ENCODE assay signal across 9 cellular contexts in genomic region chr2:234483568-234484251, GRCh38. TPM values are rescaled to one million over a fixed set of nuclear protein-coding genes. Genes with fewer than 3 reads are reported as not detected.
DNase-seq lines count a peak whose midpoint lies in the region; ATAC-seq and TF ChIP-seq lines count a peak whose summit lies in the region.
"Had no signal": no experiment of that assay in that cellular context is flagged by ENCODE, and none has a peak within 500 bp of the region (broad histone marks: within the 10 kb centered on the region; RNA-seq: fewer than 3 reads in every experiment).

No MANE protein-coding gene starts in this region.

- peak; percentile 10 for TF ChIP-seq CTCF in epithelial cell of esophagus (IDR thresholded peaks at IDR 0.05; ENCODE audit: insufficient read depth, low read depth, low read length, missing control alignments)
- TF ChIP-seq CTCF in hepatocyte (IDR thresholded peaks at IDR 0.05; ENCODE audit: poor library complexity): no peak

- CTCF ChIA-PET in activated CD4-positive, alpha-beta T cell treated with anti-CD3 and anti-CD28 coated beads, Interleukin-2, amount 10 ng/mL, durations not matched to agents 7 days and 5 days (lab: Charles Lee): interaction anchor here (0.8 to 2.1 kb wide), 14 partner anchors 9 to 194 kb away, joined by 3 to 12 read pairs (median 4); no protein-coding TSS in a partner anchor

- H2AFZ ChIP-seq in hepatocyte: no peak overlapping the region

- H3K4me2 ChIP-seq in hepatocyte: no peak overlapping the region

- H3K9me3 Mint-ChIP-seq in activated CD4-positive, alpha-beta T cell treated with anti-CD3 and anti-CD28 coated beads, Interleukin-2, amount 10 ng/mL, durations not matched to agents 7 days and 5 days: peaks cover 11% of the 10 kb centered on the region

- no peak overlapping the region for H3K4me3 ChIP-seq in epithelial cell of esophagus (ENCODE audit: low read length)
- H3K4me3 ChIP-seq in hepatocyte: no peak overlapping the region
- H3K4me3 ChIP-seq: body of pancreas had no signal

- no peaks in the 10 kb centered on the region for H3K27me3 Mint-ChIP-seq in activated CD4-positive, alpha-beta T cell treated with anti-CD3 and anti-CD28 coated beads, Interleukin-2, amount 10 ng/mL, durations not matched to agents 7 days and 5 days

- no peaks in the 10 kb centered on the region for H3K4me1 ChIP-seq in hepatocyte (ENCODE audit: insufficient read depth)
- H3K4me1 ChIP-seq: body of pancreas had no signal

- H3K27ac ChIP-seq in hepatocyte: no peak overlapping the region
- H3K27ac ChIP-seq: body of pancreas had no signal

- no peaks in the 10 kb centered on the region for H3K9me2 ChIP-seq in hepatocyte (replicated peaks; ENCODE audit: insufficient read depth)

- DNase-seq in NCI-H2029 (lab: John Stamatoyannopoulos, UW): peak; percentile 23
- no peak for DNase-seq in NCI-H2029 treated with DMSO at 0.1 percent for 48 hours (lab: John Stamatoyannopoulos, UW)
- DNase-seq in activated CD4-positive, alpha-beta T cell treated with anti-CD3 and anti-CD28 coated beads, Interleukin-2, amount 10 ng/mL, durations not matched to agents 7 days and 5 days: peak; percentile 90
- no peak for DNase-seq in epithelial cell of esophagus (ENCODE audit: low read depth)
- DNase-seq in stimulated activated CD8-positive, alpha-beta memory T cell treated with anti-CD3 and anti-CD28 coated beads, Interleukin-2, amount 100 ng/mL, for 48 hours (ENCODE audit: low read depth in 2 of 2): peak; percentile 62 to 67
- DNase-seq in hepatocyte (ENCODE audit: low spot score): no peak
- DNase-seq in nucleus accumbens (lab: John Stamatoyannopoulos, UW): no peak

- no peaks in the 10 kb centered on the region for H3K27me3 ChIP-seq in hepatocyte
- H3K27me3 ChIP-seq: body of pancreas had no signal

- ATAC-seq in HG03460 (IDR thresholded peaks at IDR 0.05; ENCODE audit: unreplicated experiment): peak; percentile 71
- ATAC-seq: body of pancreas had no signal

- H3K79me2 ChIP-seq in hepatocyte: no peaks in the 10 kb centered on the region

- peak overlapping the region; percentile 89 for H3K27ac Mint-ChIP-seq in activated CD4-positive, alpha-beta T cell treated with anti-CD3 and anti-CD28 coated beads, Interleukin-2, amount 10 ng/mL, durations not matched to agents 7 days and 5 days

- H4K20me1 ChIP-seq in hepatocyte (ENCODE audit: insufficient read depth, poor library complexity, severe bottlenecking): no peaks in the 10 kb centered on the region

- H3K4me3 Mint-ChIP-seq in activated CD4-positive, alpha-beta T cell treated with anti-CD3 and anti-CD28 coated beads, Interleukin-2, amount 10 ng/mL, durations not matched to agents 7 days and 5 days: peak overlapping the region; percentile 52

- H3K36me3 ChIP-seq in hepatocyte (replicated peaks; ENCODE audit: insufficient read depth, low read depth): no peaks in the 10 kb centered on the region

- H3K36me3 Mint-ChIP-seq in activated CD4-positive, alpha-beta T cell treated with anti-CD3 and anti-CD28 coated beads, Interleukin-2, amount 10 ng/mL, durations not matched to agents 7 days and 5 days (ENCODE audit: low read depth): peaks cover 60% of the 10 kb centered on the region

- H3K9me3 ChIP-seq in hepatocyte (ENCODE audit: low read depth): no peaks in the 10 kb centered on the region
- H3K9me3 ChIP-seq: body of pancreas had no signal

- 86% methylated on average over 9 of the region's 9 CpGs for WGBS in hepatocyte (ENCODE audit: low lambda C conversion rate, missing lambda C conversion rate)

- POLR2A ChIA-PET in activated CD4-positive, alpha-beta T cell treated with anti-CD3 and anti-CD28 coated beads, Interleukin-2, amount 10 ng/mL, durations not matched to agents 7 days and 5 days (lab: Charles Lee): interaction anchor here (1.0 to 1.8 kb wide), 3 partner anchors 12 to 191 kb away, joined by 3 to 10 read pairs (median 4); no protein-coding TSS in a partner anchor

- peaks cover 93% of the 10 kb centered on the region for H3K4me1 Mint-ChIP-seq in activated CD4-positive, alpha-beta T cell treated with anti-CD3 and anti-CD28 coated beads, Interleukin-2, amount 10 ng/mL, durations not matched to agents 7 days and 5 days

RNA-seq across cellular contexts. Expression of gene ARL4C, which starts 13.2 kb away (rescaled TPM):
- 100 to 1,000 TPM; 292 to 300 TPM for total RNA-seq in activated CD4-positive, alpha-beta T cell treated with anti-CD3 and anti-CD28 coated beads, Interleukin-2, amount 10 ng/mL, durations not matched to agents 7 days and 5 days
- total RNA-seq in hepatocyte: 14.6 and 15.9 TPM in 2 replicates
- polyA plus RNA-seq in hepatocyte: 30.0 and 40.3 TPM in 2 replicates

Comparison
In these comparisons a context has a peak if more than half of its experiments do, and no peak if none do; other contexts are left out.
1. DNase-seq: peak in NCI-H2029 (single experiment), activated CD4-positive, alpha-beta T cell treated with anti-CD3 and anti-CD28 coated beads, Interleukin-2, amount 10 ng/mL, durations not matched to agents 7 days and 5 days (single experiment) and stimulated activated CD8-positive, alpha-beta memory T cell treated with anti-CD3 and anti-CD28 coated beads, Interleukin-2, amount 100 ng/mL, for 48 hours (2 of 2); none in NCI-H2029 treated with DMSO at 0.1 percent for 48 hours (single experiment), epithelial cell of esophagus (single experiment), hepatocyte (single experiment) and nucleus accumbens (0 of 56).
2. RNA of gene ARL4C, which starts 13.2 kb away (total RNA-seq): 292 to 300 TPM in activated CD4-positive, alpha-beta T cell treated with anti-CD3 and anti-CD28 coated beads, Interleukin-2, amount 10 ng/mL, durations not matched to agents 7 days and 5 days; 14.6 to 15.9 TPM in hepatocyte; every median in the first group is over 10 times any median in the second.